8 cellular contexts compared by ENCODE assay signal in the genomic region with DNA sequence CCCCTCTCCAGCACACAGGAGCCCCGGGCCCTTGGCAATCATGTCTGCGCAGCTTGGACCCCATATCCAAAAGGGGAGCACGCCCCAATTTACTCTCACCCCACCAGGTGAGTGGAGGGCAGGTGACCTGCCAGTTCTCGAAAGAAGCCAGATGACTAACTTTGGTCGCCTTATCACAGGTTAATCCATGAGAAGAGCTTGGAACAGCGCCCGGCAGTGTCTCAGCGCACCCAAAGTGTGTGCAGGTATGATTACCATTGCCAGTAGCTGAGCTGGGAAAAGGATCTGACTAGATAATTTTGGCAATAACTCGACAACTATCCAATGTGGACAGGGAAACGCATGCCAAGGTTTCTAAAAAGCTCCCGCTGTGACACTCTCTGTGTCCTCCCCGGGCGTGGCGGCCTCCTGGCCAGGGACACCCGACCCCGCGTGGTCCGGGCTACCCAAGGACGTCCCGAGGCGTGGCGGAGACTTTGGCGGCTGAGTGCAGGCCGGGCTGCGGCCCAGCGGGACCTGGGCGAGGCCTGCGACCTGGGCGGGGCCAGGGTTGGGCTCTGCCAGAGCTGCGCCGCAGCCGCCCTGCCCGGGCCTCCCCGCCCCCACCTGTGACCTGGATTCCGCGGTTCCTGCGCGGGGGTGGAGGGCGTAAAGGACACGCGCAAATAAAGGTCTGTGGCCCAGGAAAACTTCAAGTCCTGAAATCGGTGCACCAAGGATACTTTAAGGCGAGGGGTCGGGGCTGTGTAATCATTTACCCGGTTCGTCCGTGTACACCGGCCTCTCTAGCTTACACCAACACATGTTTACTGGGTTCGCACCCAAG. TPM values are rescaled to one million over a fixed set of nuclear protein-coding genes. Genes with fewer than 3 reads are reported as not detected.
A peak's percentile ranks its signal among the peaks of the same experiment; 100 is the strongest.
DNase-seq lines count a peak whose midpoint lies in the region; ATAC-seq and TF ChIP-seq lines count a peak whose summit lies in the region.

No MANE protein-coding gene starts in this region.

- peak; percentile 66 for ATAC-seq in HG03439 (IDR thresholded peaks at IDR 0.05; ENCODE audit: unreplicated experiment)
- peak; percentile 91 for ATAC-seq in omental fat pad (ENCODE audit: low FRiP score)
- ATAC-seq in HG02970 (IDR thresholded peaks at IDR 0.05; ENCODE audit: low FRiP score, unreplicated experiment), result no peak

- DNase-seq in GM10248 (ENCODE audit: extremely low spot score) (peak; percentile 73), globus pallidus (ENCODE audit: low spot score) (peak; percentile 19), omental fat pad (ENCODE audit: low spot score) (peak; percentile 37), GDM1 (lab: John Stamatoyannopoulos, UW) (no peak), NCI-H526 treated with DMSO at 0.1 percent for 48 hours (lab: John Stamatoyannopoulos, UW) (no peak)
- DNase-seq in activated T-helper 9 cell treated with anti-CD3 and anti-CD28 coated beads, Interleukin-2, amount 50 U/mL, for 16 hours (ENCODE audit: low read depth), result peak; percentile 39

- POLR2A ChIA-PET in GM10248 (lab: Yijun Ruan, JAX), result no interaction called here

- CTCF ChIA-PET in GM10248 (lab: Yijun Ruan, JAX), result interaction anchor here (0.7 to 2.3 kb wide), 3 partner anchors 10 to 135 kb away, joined by 3 to 8 read pairs (median 4); partner anchors contain the start of gene WAPL

- TF ChIP-seq CTCF in GM10248 (IDR thresholded peaks at IDR 0.05; ENCODE audit: control extremely low read depth, extremely low read depth, low read depth, missing control alignments) (no peak), omental fat pad (IDR thresholded peaks at IDR 0.05) (no peak)

RNA-seq across cellular contexts. Expression of gene WAPL, which starts 13.7 kb away (rescaled TPM):
- total RNA-seq in omental fat pad, result 10 to 100 TPM; 29.8 to 61.5 (median 40.1) TPM

Comparison
In these comparisons a context has a peak if more than half of its experiments do, and no peak if none do; other contexts are left out.
1. DNase-seq: peak in GM10248 (single experiment), activated T-helper 9 cell treated with anti-CD3 and anti-CD28 coated beads, Interleukin-2, amount 50 U/mL, for 16 hours (single experiment), globus pallidus (single experiment) and omental fat pad (single experiment); none in GDM1 (single experiment) and NCI-H526 treated with DMSO at 0.1 percent for 48 hours (single experiment).